ENCODE assay signal across 28 cellular contexts in genomic region chr16:55367796-55368195, GRCh38. TPM values are rescaled to one million over a fixed set of nuclear protein-coding genes. Genes with fewer than 3 reads are reported as not detected.
DNase-seq lines count a peak whose midpoint lies in the region; ATAC-seq, FAIRE-seq and TF ChIP-seq lines count a peak whose summit lies in the region.
"Had no signal": no experiment of that assay in that cellular context is flagged by ENCODE, and none has a peak within 500 bp of the region (broad histone marks: within the 10 kb centered on the region; RNA-seq: fewer than 3 reads in every experiment).

No MANE protein-coding gene starts in this region.

- DNase-seq in EL (peak; percentile 56), astrocyte (ENCODE audit: low read depth) (peak; percentile 56), foreskin fibroblast (peak; percentile 16 to 31), thoracic aorta (ENCODE audit: low spot score) (no peak), COLO668 (lab: John Stamatoyannopoulos, UW; ENCODE audit: unreplicated experiment) (no peak)
- DNase-seq: activated B cell treated with CpG ODN at 0.5 μM for 24 hours; activated CD8-positive, alpha-beta T cell treated with anti-CD3 and anti-CD28 coated beads, Interleukin-2, amount 10 ng/mL, durations not matched to agents 7 days and 5 days; activated naive CD4-positive, alpha-beta T cell treated with anti-CD3 and anti-CD28 coated beads, Interleukin-2, amount 10 ng/mL, durations not matched to agents 7 days and 5 days; activated T-cell treated with anti-CD3 and anti-CD28 coated beads, Interleukin-2, amount 50 U/mL, for 4 hours; GF-D8; NCI-H1694 treated with DMSO at 0.1 percent for 48 hours; NCI-H446 treated with DMSO at 0.1 percent for 48 hours; NK-92 treated with Interleukin-12 subunit alpha and Interleukin-12 subunit beta, amount 100 ng/mL, for 24 hours; retina; SK-N-SH had no signal

- no peak overlapping the region for H3K9ac ChIP-seq in astrocyte (ENCODE audit: low read length)
- H3K9ac ChIP-seq: SK-N-SH had no signal

- no peak overlapping the region for H3K4me2 ChIP-seq in astrocyte (ENCODE audit: low read length)

- H3K36me3 Mint-ChIP-seq in astrocyte (ENCODE audit: low read depth, unreplicated experiment): no peaks in the 10 kb centered on the region
- H3K36me3 Mint-ChIP-seq: activated naive CD4-positive, alpha-beta T cell treated with anti-CD3 and anti-CD28 coated beads, Interleukin-2, amount 10 ng/mL, durations not matched to agents 7 days and 5 days; brain had no signal

- H3K27me3 Mint-ChIP-seq in astrocyte (ENCODE audit: low read depth, unreplicated experiment): peaks cover 45% of the 10 kb centered on the region

- H3K4me1 ChIP-seq in astrocyte (ENCODE audit: insufficient read depth, low read length) (no peaks in the 10 kb centered on the region), thoracic aorta (ENCODE audit: control insufficient read depth in 1 of 2, low read depth in 2 of 2) (peaks cover 30 to 59% of the 10 kb centered on the region in 2 donors)

- H3K4me3 ChIP-seq in astrocyte (ENCODE audit: insufficient read depth, low read depth, low read length) (no peak overlapping the region), foreskin fibroblast (ENCODE audit: low read depth in 1 of 2, low read length in 2 of 2) (no peak overlapping the region), thoracic aorta (peak overlapping the region; percentile 23)
- H3K4me3 ChIP-seq: mucosa of descending colon had no signal

- H3K27me3 ChIP-seq in astrocyte (ENCODE audit: insufficient read depth, low read length) (peaks cover 26% of the 10 kb centered on the region), thoracic aorta (replicated peaks; ENCODE audit: insufficient read depth) (no peaks in the 10 kb centered on the region)

- FAIRE-seq in astrocyte (lab: Jason Lieb, UNC): no peak
- FAIRE-seq: D721Med, GM12891, H1, RCC 7860 had no signal

- TF ChIP-seq CTCF in astrocyte (IDR thresholded peaks at IDR 0.05; ENCODE audit: insufficient read depth, low read depth, low read length) (no peak), foreskin fibroblast (IDR thresholded peaks at IDR 0.05; ENCODE audit: low read depth, low read length) (no peak), thoracic aorta (IDR thresholded peaks at IDR 0.05) (no peak)

- H3K36me3 ChIP-seq in astrocyte (ENCODE audit: insufficient read depth, low read length) (no peaks in the 10 kb centered on the region), thoracic aorta (no peaks in the 10 kb centered on the region)

- no peaks in the 10 kb centered on the region for H3K9me3 Mint-ChIP-seq in astrocyte (ENCODE audit: unreplicated experiment)
- H3K9me3 Mint-ChIP-seq: activated B cell treated with CpG ODN at 0.5 μM for 24 hours; activated naive CD4-positive, alpha-beta T cell treated with anti-CD3 and anti-CD28 coated beads, Interleukin-2, amount 10 ng/mL, durations not matched to agents 7 days and 5 days; activated T-cell treated with anti-CD3 and anti-CD28 coated beads, Interleukin-2, amount 50 U/mL, for 4 hours; T-helper 2 cell treated with Interferon-gamma antibody and Interleukin-4, amounts not matched to agents 5 μg/mL and 100 μg/mL, for 36 hours had no signal

- H3K79me2 ChIP-seq in astrocyte (ENCODE audit: insufficient read depth, low read length): no peaks in the 10 kb centered on the region

- no peak overlapping the region for H3K27ac Mint-ChIP-seq in astrocyte (ENCODE audit: unreplicated experiment)
- H3K27ac Mint-ChIP-seq: activated B cell treated with CpG ODN at 0.5 μM for 24 hours; activated CD8-positive, alpha-beta T cell treated with anti-CD3 and anti-CD28 coated beads, Interleukin-2, amount 10 ng/mL, durations not matched to agents 7 days and 5 days; activated naive CD4-positive, alpha-beta T cell treated with anti-CD3 and anti-CD28 coated beads, Interleukin-2, amount 10 ng/mL, durations not matched to agents 7 days and 5 days; B cell; brain; T-helper 2 cell treated with Interferon-gamma antibody and Interleukin-4, amounts not matched to agents 5 μg/mL and 100 μg/mL, for 36 hours had no signal

- no peak for ATAC-seq in thoracic aorta (ENCODE audit: insufficient number of reproducible peaks, low FRiP score, low read depth)
- no peak for ATAC-seq in GM19023 (IDR thresholded peaks at IDR 0.05; ENCODE audit: unreplicated experiment)
- ATAC-seq in HG03097 (IDR thresholded peaks at IDR 0.05; ENCODE audit: low FRiP score, unreplicated experiment): no peak
- ATAC-seq: activated CD8-positive, alpha-beta T cell treated with anti-CD3 and anti-CD28 coated beads, Interleukin-2, amount 10 ng/mL, durations not matched to agents 7 days and 5 days; activated T-cell treated with anti-CD3 and anti-CD28 coated beads, Interleukin-2, amount 50 U/mL, for 4 hours; mucosa of descending colon had no signal

- H2AFZ ChIP-seq in astrocyte (ENCODE audit: low read depth, low read length): no peak overlapping the region

- H4K20me1 ChIP-seq in astrocyte (ENCODE audit: insufficient read depth, low read length): no peaks in the 10 kb centered on the region

- peaks cover 3% of the 10 kb centered on the region for H3K4me1 Mint-ChIP-seq in astrocyte (ENCODE audit: low read depth, unreplicated experiment)
- H3K4me1 Mint-ChIP-seq: activated naive CD4-positive, alpha-beta T cell treated with anti-CD3 and anti-CD28 coated beads, Interleukin-2, amount 10 ng/mL, durations not matched to agents 7 days and 5 days had no signal

- H3K4me3 Mint-ChIP-seq in astrocyte (ENCODE audit: unreplicated experiment): no peak overlapping the region
- H3K4me3 Mint-ChIP-seq: activated B cell treated with CpG ODN at 0.5 μM for 24 hours; activated CD8-positive, alpha-beta T cell treated with anti-CD3 and anti-CD28 coated beads, Interleukin-2, amount 10 ng/mL, durations not matched to agents 7 days and 5 days; activated naive CD4-positive, alpha-beta T cell treated with anti-CD3 and anti-CD28 coated beads, Interleukin-2, amount 10 ng/mL, durations not matched to agents 7 days and 5 days; activated T-cell treated with anti-CD3 and anti-CD28 coated beads, Interleukin-2, amount 50 U/mL, for 4 hours; B cell; brain; T-helper 2 cell treated with Interferon-gamma antibody and Interleukin-4, amounts not matched to agents 5 μg/mL and 100 μg/mL, for 36 hours had no signal

- no peaks in the 10 kb centered on the region for H3K9me3 ChIP-seq in astrocyte (ENCODE audit: insufficient read depth, low read depth, low read length)
- H3K9me3 ChIP-seq in thoracic aorta: no peaks in the 10 kb centered on the region
- H3K9me3 ChIP-seq: mucosa of descending colon, SK-N-SH had no signal

- H3K27ac ChIP-seq in astrocyte (ENCODE audit: low read depth, low read length) (no peak overlapping the region), thoracic aorta (peak overlapping the region in 1 of 2 donors; percentile 48)
- H3K27ac ChIP-seq: epithelial cell of prostate had no signal

RNA-seq across cellular contexts. Expression of gene IRX6, which starts 43.8 kb away (rescaled TPM):
- total RNA-seq in astrocyte (not detected in 2 replicates), thoracic aorta (not detected)
- total RNA-seq: activated CD8-positive, alpha-beta T cell treated with anti-CD3 and anti-CD28 coated beads, Interleukin-2, amount 10 ng/mL, durations not matched to agents 7 days and 5 days; activated T-cell treated with anti-CD3 and anti-CD28 coated beads, Interleukin-2, amount 50 U/mL, for 4 hours; dermis microvascular lymphatic vessel endothelial cell; liver had no signal

Comparison
In these comparisons a context has a peak if more than half of its experiments do, and no peak if none do; other contexts are left out.
1. DNase-seq: peak in EL (single experiment), astrocyte (single experiment) and foreskin fibroblast (2 of 2); none in thoracic aorta (single experiment) and COLO668 (single experiment).